ENCODE assay signal across 24 cellular contexts in the genomic region with DNA sequence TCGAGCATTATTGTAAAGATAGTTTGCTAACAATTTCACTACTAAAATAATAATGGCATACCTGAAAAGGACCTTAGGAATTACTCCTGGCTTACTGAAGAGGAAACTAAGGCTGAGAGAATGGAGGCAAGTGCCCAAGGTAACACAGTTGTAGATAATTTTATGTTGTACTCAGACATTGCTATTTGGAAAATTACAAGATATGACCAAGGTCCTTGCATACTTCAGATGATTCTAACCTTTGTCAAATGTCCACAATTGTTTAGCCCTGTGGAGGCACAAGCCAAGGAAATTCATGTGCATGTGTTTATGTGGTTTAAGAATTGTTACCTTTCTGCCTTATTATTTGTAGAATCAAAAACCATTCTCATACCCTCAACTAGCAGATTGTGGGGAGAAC.
"Had no signal": no experiment of that assay in that cellular context is flagged by ENCODE, and none has a peak within 500 bp of the region (broad histone marks: within the 10 kb centered on the region; RNA-seq: fewer than 3 reads in every experiment).

No MANE protein-coding gene starts in this region.

- H3K4me1 ChIP-seq: foreskin keratinocyte, heart right ventricle, left lung, lower lobe of right lung, pancreas, right atrium auricular region, upper lobe of left lung had no signal

- DNase-seq: activated CD4-positive, alpha-beta T cell treated with anti-CD3 and anti-CD28 coated beads for 36 hours; activated CD4-positive, CD25-positive, alpha-beta regulatory T cell; activated CD8-positive, alpha-beta memory T cell treated with anti-CD3 and anti-CD28 coated beads, Interleukin-2, amount 10 ng/mL, durations not matched to agents 7 days and 5 days; activated CD8-positive, alpha-beta T cell treated with anti-CD3 and anti-CD28 coated beads, Interleukin-2, amount 10 ng/mL, durations not matched to agents 7 days and 5 days; activated T-cell treated with anti-CD3 and anti-CD28 coated beads, Interleukin-2, amount 50 U/mL, for 48 hours; aorta; brain microvascular endothelial cell; cortex of kidney; effector memory CD8-positive, alpha-beta T cell; heart right ventricle; left lung; lower lobe of right lung; naive B cell; nephron progenitor cell; nucleus accumbens; pancreas; stimulated activated CD4-positive, alpha-beta T cell treated with anti-CD3 and anti-CD28 coated beads, Interleukin-4, amount 100 ng/mL, for 24 hours; stimulated activated naive CD8-positive, alpha-beta T cell treated with anti-CD3 and anti-CD28 coated beads, Interleukin-15, amount 100 ng/mL, for 72 hours; upper lobe of left lung had no signal

- H3K27ac Mint-ChIP-seq: activated CD4-positive, alpha-beta T cell treated with anti-CD3 and anti-CD28 coated beads for 36 hours; activated CD8-positive, alpha-beta memory T cell treated with anti-CD3 and anti-CD28 coated beads, Interleukin-2, amount 10 ng/mL, durations not matched to agents 7 days and 5 days; activated CD8-positive, alpha-beta T cell treated with anti-CD3 and anti-CD28 coated beads, Interleukin-2, amount 10 ng/mL, durations not matched to agents 7 days and 5 days; activated naive CD4-positive, alpha-beta T cell treated with anti-CD3 and anti-CD28 coated beads, Interleukin-2, amount 50 U/mL, for 72 hours; activated T-helper 2 cell treated with anti-CD3 and anti-CD28 coated beads, Interferon-gamma antibody, Interleukin-2, Interleukin-4, amounts not matched to agents 10 μg/mL and 5 μg/mL and 100 μg/mL, durations not matched to agents 14 hours and 24 hours and 36 hours; effector memory CD8-positive, alpha-beta T cell; naive B cell; nephron progenitor cell; stimulated activated memory B cell treated with anti-CD40 and anti-IgM and Interleukin-4, amounts not matched to agents 10 μg/mL and 1 μg/mL and 100 μg/mL, for 72 hours; stimulated activated naive CD8-positive, alpha-beta T cell treated with anti-CD3 and anti-CD28 coated beads, Interleukin-15, amount 100 ng/mL, for 72 hours had no signal

- H3K36me3 ChIP-seq: brain microvascular endothelial cell, heart right ventricle, left lung, lower lobe of right lung, pancreas, right atrium auricular region, upper lobe of left lung had no signal

- ATAC-seq: activated CD4-positive, alpha-beta T cell treated with anti-CD3 and anti-CD28 coated beads for 36 hours; activated CD8-positive, alpha-beta memory T cell treated with anti-CD3 and anti-CD28 coated beads, Interleukin-2, amount 10 ng/mL, durations not matched to agents 7 days and 5 days; activated CD8-positive, alpha-beta T cell treated with anti-CD3 and anti-CD28 coated beads, Interleukin-2, amount 10 ng/mL, durations not matched to agents 7 days and 5 days; activated naive CD4-positive, alpha-beta T cell treated with anti-CD3 and anti-CD28 coated beads, Interleukin-2, amount 50 U/mL, for 72 hours; effector memory CD8-positive, alpha-beta T cell; foreskin keratinocyte; heart right ventricle; left lung; lower lobe of right lung; stimulated activated memory B cell treated with anti-CD40 and anti-IgM and Interleukin-4, amounts not matched to agents 10 μg/mL and 1 μg/mL and 100 μg/mL, for 72 hours; stimulated activated naive CD8-positive, alpha-beta T cell treated with anti-CD3 and anti-CD28 coated beads, Interleukin-15, amount 100 ng/mL, for 72 hours had no signal

- H3K9me3 Mint-ChIP-seq: activated T-helper 2 cell treated with anti-CD3 and anti-CD28 coated beads, Interferon-gamma antibody, Interleukin-2, Interleukin-4, amounts not matched to agents 10 μg/mL and 5 μg/mL and 100 μg/mL, durations not matched to agents 14 hours and 24 hours and 36 hours; nephron progenitor cell; stimulated activated memory B cell treated with anti-CD40 and anti-IgM and Interleukin-4, amounts not matched to agents 10 μg/mL and 1 μg/mL and 100 μg/mL, for 72 hours had no signal

- H3K4me1 Mint-ChIP-seq: activated CD4-positive, alpha-beta T cell treated with anti-CD3 and anti-CD28 coated beads for 36 hours; activated CD8-positive, alpha-beta memory T cell treated with anti-CD3 and anti-CD28 coated beads, Interleukin-2, amount 10 ng/mL, durations not matched to agents 7 days and 5 days; naive B cell; nephron progenitor cell; stimulated activated memory B cell treated with anti-CD40 and anti-IgM and Interleukin-4, amounts not matched to agents 10 μg/mL and 1 μg/mL and 100 μg/mL, for 72 hours; stimulated activated naive CD8-positive, alpha-beta T cell treated with anti-CD3 and anti-CD28 coated beads, Interleukin-15, amount 100 ng/mL, for 72 hours had no signal

- H3K9me3 ChIP-seq: heart right ventricle, left lung, lower lobe of right lung, pancreas, right atrium auricular region, upper lobe of left lung had no signal

- H3K27ac ChIP-seq: brain microvascular endothelial cell, foreskin keratinocyte, heart right ventricle, left lung, lower lobe of right lung, pancreas, right atrium auricular region, upper lobe of left lung had no signal

- H3K36me3 Mint-ChIP-seq: activated CD8-positive, alpha-beta memory T cell treated with anti-CD3 and anti-CD28 coated beads, Interleukin-2, amount 10 ng/mL, durations not matched to agents 7 days and 5 days; activated naive CD4-positive, alpha-beta T cell treated with anti-CD3 and anti-CD28 coated beads, Interleukin-2, amount 50 U/mL, for 72 hours; naive B cell; stimulated activated memory B cell treated with anti-CD40 and anti-IgM and Interleukin-4, amounts not matched to agents 10 μg/mL and 1 μg/mL and 100 μg/mL, for 72 hours had no signal

- H3K4me3 Mint-ChIP-seq: activated CD4-positive, alpha-beta T cell treated with anti-CD3 and anti-CD28 coated beads for 36 hours; activated CD8-positive, alpha-beta memory T cell treated with anti-CD3 and anti-CD28 coated beads, Interleukin-2, amount 10 ng/mL, durations not matched to agents 7 days and 5 days; activated CD8-positive, alpha-beta T cell treated with anti-CD3 and anti-CD28 coated beads, Interleukin-2, amount 10 ng/mL, durations not matched to agents 7 days and 5 days; effector memory CD8-positive, alpha-beta T cell; naive B cell; nephron progenitor cell; stimulated activated memory B cell treated with anti-CD40 and anti-IgM and Interleukin-4, amounts not matched to agents 10 μg/mL and 1 μg/mL and 100 μg/mL, for 72 hours; stimulated activated naive CD8-positive, alpha-beta T cell treated with anti-CD3 and anti-CD28 coated beads, Interleukin-15, amount 100 ng/mL, for 72 hours had no signal

- H3K4me3 ChIP-seq: heart right ventricle, left lung, lower lobe of right lung, pancreas, right atrium auricular region, upper lobe of left lung had no signal

- H3K27me3 ChIP-seq: brain microvascular endothelial cell, foreskin keratinocyte, heart right ventricle, left lung, pancreas, right atrium auricular region, upper lobe of left lung had no signal

- H3K27me3 Mint-ChIP-seq: activated CD4-positive, alpha-beta T cell treated with anti-CD3 and anti-CD28 coated beads for 36 hours; activated CD8-positive, alpha-beta memory T cell treated with anti-CD3 and anti-CD28 coated beads, Interleukin-2, amount 10 ng/mL, durations not matched to agents 7 days and 5 days; effector memory CD8-positive, alpha-beta T cell; naive B cell; stimulated activated memory B cell treated with anti-CD40 and anti-IgM and Interleukin-4, amounts not matched to agents 10 μg/mL and 1 μg/mL and 100 μg/mL, for 72 hours; stimulated activated naive CD8-positive, alpha-beta T cell treated with anti-CD3 and anti-CD28 coated beads, Interleukin-15, amount 100 ng/mL, for 72 hours had no signal
